27 cellular contexts compared by ENCODE assay signal in genomic region chr20:20217626-20218025, GRCh38.
DNase-seq lines count a peak whose midpoint lies in the region; ATAC-seq and TF ChIP-seq lines count a peak whose summit lies in the region.
"Had no signal": no experiment of that assay in that cellular context is flagged by ENCODE, and none has a peak within 500 bp of the region (broad histone marks: within the 10 kb centered on the region; RNA-seq: fewer than 3 reads in every experiment).

No MANE protein-coding gene starts in this region.

- in situ Hi-C loops in HAP-1 (cut with MboI; ENCODE audit: low sequenced_read_pairs): no loop called here

- no peaks in the 10 kb centered on the region for H3K9me3 ChIP-seq in HAP-1

- H3K4me3 ChIP-seq in HAP-1: no peak overlapping the region
- H3K4me3 ChIP-seq: GM12878, hepatocyte, skin epidermis had no signal

- H3K27ac Mint-ChIP-seq in neural crest cell (ENCODE audit: unreplicated experiment) (peak overlapping the region; percentile 32), type B pancreatic cell (no peak overlapping the region)
- H3K27ac Mint-ChIP-seq: activated CD4-positive, alpha-beta T cell treated with anti-CD3 and anti-CD28 coated beads, Interleukin-2, amount 10 ng/mL, durations not matched to agents 24 days and 14 days; activated naive CD4-positive, alpha-beta T cell treated with anti-CD3 and anti-CD28 coated beads, Interleukin-2, amount 50 U/mL, for 72 hours; B cell; CD8-positive, alpha-beta T cell; nephron progenitor cell; T-cell had no signal

- no peaks in the 10 kb centered on the region for H3K36me3 ChIP-seq in HAP-1 (replicated peaks)
- H3K36me3 ChIP-seq: brain microvascular endothelial cell had no signal

- H3K4me1 Mint-ChIP-seq in neural crest cell (peaks cover 47% of the 10 kb centered on the region), type B pancreatic cell (ENCODE audit: unreplicated experiment) (peaks cover under 1% of the 10 kb centered on the region)
- H3K4me1 Mint-ChIP-seq: activated CD4-positive, alpha-beta T cell treated with anti-CD3 and anti-CD28 coated beads, Interleukin-2, amount 10 ng/mL, durations not matched to agents 24 days and 14 days; B cell; T-cell had no signal

- TF ChIP-seq CTCF in neural crest cell (conservative IDR thresholded peaks at IDR 0.05): no peak
- TF ChIP-seq CTCF in type B pancreatic cell (conservative IDR thresholded peaks at IDR 0.05): no peak
- no peak for TF ChIP-seq CTCF in omental fat pad (IDR thresholded peaks at IDR 0.05)

- ATAC-seq in omental fat pad (ENCODE audit: low FRiP score): no peak
- ATAC-seq: activated naive CD4-positive, alpha-beta T cell treated with anti-CD3 and anti-CD28 coated beads, Interleukin-2, amount 50 U/mL, for 72 hours; CD8-positive, alpha-beta T cell; GM12878; T-cell had no signal

- H3K9me3 Mint-ChIP-seq in neural crest cell (peaks cover 16% of the 10 kb centered on the region), type B pancreatic cell (no peaks in the 10 kb centered on the region)

- H3K27me3 Mint-ChIP-seq in neural crest cell (ENCODE audit: low read depth): no peaks in the 10 kb centered on the region
- H3K27me3 Mint-ChIP-seq in type B pancreatic cell: no peaks in the 10 kb centered on the region

- H3K36me3 Mint-ChIP-seq in neural crest cell (ENCODE audit: low read depth): peaks cover 12% of the 10 kb centered on the region
- no peaks in the 10 kb centered on the region for H3K36me3 Mint-ChIP-seq in type B pancreatic cell
- H3K36me3 Mint-ChIP-seq: CD8-positive, alpha-beta T cell; T-cell had no signal

- peak; percentile 39 for DNase-seq in NCI-H2171 treated with DMSO at 0.1 percent for 48 hours (lab: John Stamatoyannopoulos, UW)
- no peak for DNase-seq in NCI-H2171 (lab: John Stamatoyannopoulos, UW)
- DNase-seq in HAP-1 (ENCODE audit: low spot score in 2 of 2): peak; percentile 56 to 71
- DNase-seq in SHP77 treated with DMSO at 0.1 percent for 48 hours (lab: John Stamatoyannopoulos, UW): peak; percentile 33
- no peak for DNase-seq in neural crest cell (ENCODE audit: low read depth, low spot score)
- DNase-seq in type B pancreatic cell (ENCODE audit: extremely low spot score, unreplicated experiment): no peak
- no peak for DNase-seq in omental fat pad (ENCODE audit: low spot score)
- DNase-seq: activated CD4-positive, alpha-beta T cell treated with anti-CD3 and anti-CD28 coated beads, Interleukin-2, amount 10 ng/mL, durations not matched to agents 24 days and 14 days; activated effector memory CD4-positive, alpha-beta T cell treated with Interleukin-2 at 50 U/mL for 16 hours; amygdala; brain microvascular endothelial cell; CD8-positive, alpha-beta T cell; mammary epithelial cell; MM.1S; NCI-H1694; NCI-H774; nephron progenitor cell; retina; RPMI8226; stimulated activated naive CD4-positive, alpha-beta T cell treated with Interleukin-2 at 50 U/mL for 16 hours; T-cell had no signal

- peaks cover 19% of the 10 kb centered on the region for H3K4me1 ChIP-seq in HAP-1
- H3K4me1 ChIP-seq: parathyroid adenoma had no signal

- H3K27me3 ChIP-seq in HAP-1 (ENCODE audit: low read depth): no peaks in the 10 kb centered on the region
- H3K27me3 ChIP-seq: brain microvascular endothelial cell, hepatocyte had no signal

- H3K4me3 Mint-ChIP-seq in neural crest cell: peak overlapping the region; percentile 7
- H3K4me3 Mint-ChIP-seq in type B pancreatic cell: no peak overlapping the region
- H3K4me3 Mint-ChIP-seq: activated CD4-positive, alpha-beta T cell treated with anti-CD3 and anti-CD28 coated beads, Interleukin-2, amount 10 ng/mL, durations not matched to agents 24 days and 14 days; B cell; CD8-positive, alpha-beta T cell; nephron progenitor cell; T-cell had no signal

Comparison
In these comparisons a context has a peak if more than half of its experiments do, and no peak if none do; other contexts are left out.
1. DNase-seq: peak in NCI-H2171 treated with DMSO at 0.1 percent for 48 hours (single experiment), HAP-1 (2 of 2) and SHP77 treated with DMSO at 0.1 percent for 48 hours (single experiment); none in NCI-H2171 (single experiment), neural crest cell (single experiment), type B pancreatic cell (single experiment) and omental fat pad (single experiment).